In genomic region chr18:59386909-59387515, GRCh38 we compare ENCODE assay signal across 16 cellular contexts.
"Had no signal": no experiment of that assay in that cellular context is flagged by ENCODE, and none has a peak within 500 bp of the region (broad histone marks: within the 10 kb centered on the region; RNA-seq: fewer than 3 reads in every experiment).

No MANE protein-coding gene starts in this region.

- H3K36me3 ChIP-seq: ascending aorta, gastroesophageal sphincter, pancreas, WERI-Rb-1 had no signal

- H3K27me3 ChIP-seq: ascending aorta, gastroesophageal sphincter, pancreas, testis had no signal

- H3K4me3 Mint-ChIP-seq: activated CD8-positive, alpha-beta T cell treated with anti-CD3 and anti-CD28 coated beads, Interleukin-2, amount 10 ng/mL, durations not matched to agents 7 days and 5 days; activated naive CD8-positive, alpha-beta T cell treated with anti-CD3 and anti-CD28 coated beads, Interleukin-2, amount 50 U/mL, for 24 hours; neural crest cell; stimulated activated naive CD8-positive, alpha-beta T cell treated with anti-CD3 and anti-CD28 coated beads, Interleukin-15, amount 100 ng/mL, for 72 hours had no signal

- H3K9me3 Mint-ChIP-seq: activated naive CD8-positive, alpha-beta T cell treated with anti-CD3 and anti-CD28 coated beads, Interleukin-2, amount 50 U/mL, for 24 hours; neural crest cell; stimulated activated naive CD8-positive, alpha-beta T cell treated with anti-CD3 and anti-CD28 coated beads, Interleukin-15, amount 100 ng/mL, for 72 hours had no signal

- FAIRE-seq: colon, endothelial cell of umbilical vein, pancreas had no signal

- H3K27ac ChIP-seq: ascending aorta, gastroesophageal sphincter, pancreas, testis, WERI-Rb-1 had no signal

- ATAC-seq: activated CD8-positive, alpha-beta T cell treated with anti-CD3 and anti-CD28 coated beads, Interleukin-2, amount 10 ng/mL, durations not matched to agents 7 days and 5 days; activated naive CD8-positive, alpha-beta T cell treated with anti-CD3 and anti-CD28 coated beads, Interleukin-2, amount 50 U/mL, for 24 hours; gastroesophageal sphincter; pancreas; stimulated activated naive CD8-positive, alpha-beta T cell treated with anti-CD3 and anti-CD28 coated beads, Interleukin-15, amount 100 ng/mL, for 72 hours had no signal

- H3K4me1 Mint-ChIP-seq: activated naive CD8-positive, alpha-beta T cell treated with anti-CD3 and anti-CD28 coated beads, Interleukin-2, amount 50 U/mL, for 24 hours; stimulated activated naive CD8-positive, alpha-beta T cell treated with anti-CD3 and anti-CD28 coated beads, Interleukin-15, amount 100 ng/mL, for 72 hours had no signal

- H3K9me3 ChIP-seq: ascending aorta, gastroesophageal sphincter, pancreas, testis had no signal

- H3K27ac Mint-ChIP-seq: activated CD8-positive, alpha-beta T cell treated with anti-CD3 and anti-CD28 coated beads, Interleukin-2, amount 10 ng/mL, durations not matched to agents 7 days and 5 days; activated naive CD8-positive, alpha-beta T cell treated with anti-CD3 and anti-CD28 coated beads, Interleukin-2, amount 50 U/mL, for 24 hours; stimulated activated naive CD8-positive, alpha-beta T cell treated with anti-CD3 and anti-CD28 coated beads, Interleukin-15, amount 100 ng/mL, for 72 hours had no signal

- DNase-seq: activated CD4-positive, alpha-beta T cell treated with anti-CD3 and anti-CD28 coated beads for 48 hours; activated CD8-positive, alpha-beta memory T cell treated with anti-CD3 and anti-CD28 coated beads, Interleukin-2, amount 50 U/mL, for 48 hours; activated CD8-positive, alpha-beta T cell treated with anti-CD3 and anti-CD28 coated beads, Interleukin-2, amount 10 ng/mL, durations not matched to agents 7 days and 5 days; activated naive CD4-positive, alpha-beta T cell; activated naive CD8-positive, alpha-beta T cell treated with anti-CD3 and anti-CD28 coated beads, Interleukin-2, amount 50 U/mL, for 24 hours; pancreas; stimulated activated CD4-positive, alpha-beta T cell treated with anti-CD3 and anti-CD28 coated beads, Interleukin-15, amount 100 ng/mL, for 24 hours; stimulated activated CD4-positive, alpha-beta T cell treated with anti-CD3 and anti-CD28 coated beads, Interleukin-4, amount 100 ng/mL, for 4 hours; stimulated activated naive CD8-positive, alpha-beta T cell treated with anti-CD3 and anti-CD28 coated beads, Interleukin-15, amount 100 ng/mL, for 72 hours; testis; WERI-Rb-1 had no signal

- H3K4me3 ChIP-seq: ascending aorta, gastroesophageal sphincter, pancreas, testis had no signal

- H3K4me1 ChIP-seq: ascending aorta, pancreas, testis had no signal
